31 cellular contexts compared by ENCODE assay signal in the genomic region with DNA sequence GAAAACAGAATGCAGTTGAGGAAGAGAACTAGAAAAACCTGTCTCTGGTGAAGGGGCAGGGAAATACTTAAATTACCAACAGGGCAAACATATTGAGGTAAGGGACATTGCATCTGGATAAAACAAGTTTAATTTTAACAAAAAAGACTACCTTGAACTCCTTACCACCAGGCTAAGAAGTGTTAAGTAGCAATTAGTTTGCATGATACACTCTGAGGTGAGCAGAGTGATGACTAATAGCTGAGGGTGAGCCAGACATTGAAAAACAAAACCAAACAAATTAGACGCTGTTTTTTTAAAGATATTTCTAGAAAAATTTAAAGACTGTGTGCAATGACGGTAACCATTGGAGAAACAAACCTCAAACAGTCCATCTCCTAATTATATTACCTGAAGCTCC.
A peak's percentile ranks its signal among the peaks of the same experiment; 100 is the strongest.
DNase-seq lines count a peak whose midpoint lies in the region; ATAC-seq and TF ChIP-seq lines count a peak whose summit lies in the region.
"Had no signal": no experiment of that assay in that cellular context is flagged by ENCODE, and none has a peak within 500 bp of the region (broad histone marks: within the 10 kb centered on the region; RNA-seq: fewer than 3 reads in every experiment).

No MANE protein-coding gene starts in this region.

- H3K4me1 ChIP-seq in breast epithelium (no peaks in the 10 kb centered on the region), hepatocyte (ENCODE audit: insufficient read depth) (no peaks in the 10 kb centered on the region), spleen (no peaks in the 10 kb centered on the region), heart left ventricle (no peaks in the 10 kb centered on the region)
- H3K4me1 ChIP-seq: gastroesophageal sphincter, upper lobe of right lung had no signal

- H3K9me3 ChIP-seq in breast epithelium (no peaks in the 10 kb centered on the region), hepatocyte (ENCODE audit: low read depth) (no peaks in the 10 kb centered on the region), spleen (no peaks in the 10 kb centered on the region), heart left ventricle (no peaks in the 10 kb centered on the region)
- H3K9me3 ChIP-seq: gastroesophageal sphincter, ovary, upper lobe of right lung had no signal

- H3K4me3 ChIP-seq in breast epithelium: no peak overlapping the region
- no peak overlapping the region for H3K4me3 ChIP-seq in hepatocyte
- H3K4me3 ChIP-seq in spleen: no peak overlapping the region
- no peak overlapping the region for H3K4me3 ChIP-seq in heart left ventricle
- H3K4me3 ChIP-seq: gastroesophageal sphincter, ovary, PC-9, upper lobe of right lung had no signal

- CTCF ChIA-PET in MCF 10A (lab: Yijun Ruan, JAX): interaction anchor here (0.6 kb wide), 1 partner anchor 626 kb away, joined by 5 read pairs; no protein-coding TSS in a partner anchor

- no peaks in the 10 kb centered on the region for H3K9me3 Mint-ChIP-seq in MCF 10A (ENCODE audit: unreplicated experiment)
- no peaks in the 10 kb centered on the region for H3K9me3 Mint-ChIP-seq in activated T-helper 17 cell treated with anti-CD3 and anti-CD28 coated beads, Interleukin-2, amount 50 U/mL, for 72 hours
- H3K9me3 Mint-ChIP-seq: activated CD8-positive, alpha-beta T cell treated with anti-CD3 and anti-CD28 coated beads for 36 hours; neural crest cell had no signal

- 57% methylated on average over 2 of the region's 2 CpGs for WGBS in hepatocyte (ENCODE audit: low lambda C conversion rate, missing lambda C conversion rate)
- 79 to 91% (median 85%) methylated on average over 2 of the region's 2 CpGs for WGBS in spleen, 5 donors
- 61 to 82% (median 78%) methylated on average over 2 of the region's 2 CpGs for WGBS in heart left ventricle, 4 donors

- peaks cover 16% of the 10 kb centered on the region for H3K4me1 Mint-ChIP-seq in MCF 10A (ENCODE audit: insufficient read depth, unreplicated experiment)
- no peaks in the 10 kb centered on the region for H3K4me1 Mint-ChIP-seq in activated T-helper 17 cell treated with anti-CD3 and anti-CD28 coated beads, Interleukin-2, amount 50 U/mL, for 72 hours
- H3K4me1 Mint-ChIP-seq: activated CD4-positive, alpha-beta T cell treated with anti-CD3 and anti-CD28 coated beads for 36 hours; CD14-positive monocyte; neural crest cell had no signal

- H2AFZ ChIP-seq in hepatocyte: peak overlapping the region; percentile 17
- H2AFZ ChIP-seq: PC-9 had no signal

- DNase-seq in MCF 10A (ENCODE audit: unreplicated experiment) (peak; percentile 17), breast epithelium (ENCODE audit: low spot score in 2 of 2) (no peak), RKO (ENCODE audit: low spot score) (peak; percentile 39), hepatocyte (ENCODE audit: low spot score) (no peak), spleen (no peak), NCI-H1417 treated with DMSO at 0.1 percent for 48 hours (lab: John Stamatoyannopoulos, UW) (no peak), heart left ventricle (no peak)
- DNase-seq: activated CD4-positive, alpha-beta T cell treated with anti-CD3 and anti-CD28 coated beads for 36 hours; activated CD8-positive, alpha-beta memory T cell treated with anti-CD3 and anti-CD28 coated beads, Interleukin-2, amount 50 U/mL, for 48 hours; activated CD8-positive, alpha-beta T cell treated with anti-CD3 and anti-CD28 coated beads for 36 hours; activated naive CD4-positive, alpha-beta T cell treated with anti-CD3 and anti-CD28 coated beads, Interleukin-2, amount 50 U/mL, for 16 hours; amniotic stem cell; brain microvascular endothelial cell; DND-41; GF-D8; GOT3; mesenchymal stem cell; MV-4-11; NCI-H1694; NCI-H526 treated with DMSO at 0.1 percent for 48 hours; ovary; PC-9; SHP77 treated with DMSO at 0.1 percent for 48 hours; stimulated activated naive CD4-positive, alpha-beta T cell; upper lobe of right lung had no signal

- no peak for TF ChIP-seq CTCF in MCF 10A (IDR thresholded peaks at IDR 0.05; ENCODE audit: unreplicated experiment)
- TF ChIP-seq CTCF in breast epithelium (IDR thresholded peaks at IDR 0.05): no peak
- no peak for TF ChIP-seq CTCF in hepatocyte (IDR thresholded peaks at IDR 0.05; ENCODE audit: poor library complexity)
- TF ChIP-seq CTCF in spleen (IDR thresholded peaks at IDR 0.05 in 8 of 11, conservative IDR thresholded peaks at IDR 0.05 in 3 of 11): no peak
- TF ChIP-seq CTCF in heart left ventricle (IDR thresholded peaks at IDR 0.05): no peak

- no peak overlapping the region for H3K4me3 Mint-ChIP-seq in MCF 10A (ENCODE audit: unreplicated experiment)
- H3K4me3 Mint-ChIP-seq in activated T-helper 17 cell treated with anti-CD3 and anti-CD28 coated beads, Interleukin-2, amount 50 U/mL, for 72 hours: no peak overlapping the region
- H3K4me3 Mint-ChIP-seq: activated CD4-positive, alpha-beta T cell treated with anti-CD3 and anti-CD28 coated beads for 36 hours; activated CD8-positive, alpha-beta T cell treated with anti-CD3 and anti-CD28 coated beads for 36 hours; neural crest cell had no signal

- no peak for ATAC-seq in activated T-helper 17 cell treated with anti-CD3 and anti-CD28 coated beads, Interleukin-2, amount 50 U/mL, for 72 hours (replicated peaks)
- no peak for ATAC-seq in heart left ventricle
- ATAC-seq: activated CD4-positive, alpha-beta T cell treated with anti-CD3 and anti-CD28 coated beads for 36 hours; activated CD8-positive, alpha-beta T cell treated with anti-CD3 and anti-CD28 coated beads for 36 hours; gastroesophageal sphincter; left lobe of liver; upper lobe of right lung had no signal

- no peaks in the 10 kb centered on the region for H4K20me1 ChIP-seq in hepatocyte (ENCODE audit: insufficient read depth, poor library complexity, severe bottlenecking)

- H3K27ac ChIP-seq in breast epithelium: no peak overlapping the region
- H3K27ac ChIP-seq in hepatocyte: no peak overlapping the region
- no peak overlapping the region for H3K27ac ChIP-seq in spleen
- no peak overlapping the region for H3K27ac ChIP-seq in heart left ventricle
- H3K27ac ChIP-seq: brain microvascular endothelial cell, gastroesophageal sphincter, KMS-11, ovary, PC-9, upper lobe of right lung had no signal

- H3K27me3 ChIP-seq in breast epithelium: no peaks in the 10 kb centered on the region
- no peaks in the 10 kb centered on the region for H3K27me3 ChIP-seq in hepatocyte
- no peaks in the 10 kb centered on the region for H3K27me3 ChIP-seq in spleen (replicated peaks in 1 of 7)
- H3K27me3 ChIP-seq in heart left ventricle: peaks cover 0 to 6% (median 0%) of the 10 kb centered on the region in 9 donors
- H3K27me3 ChIP-seq: brain microvascular endothelial cell, gastroesophageal sphincter, ovary, upper lobe of right lung had no signal

- no peaks in the 10 kb centered on the region for H3K27me3 Mint-ChIP-seq in MCF 10A (ENCODE audit: insufficient read depth, unreplicated experiment)
- H3K27me3 Mint-ChIP-seq in activated T-helper 17 cell treated with anti-CD3 and anti-CD28 coated beads, Interleukin-2, amount 50 U/mL, for 72 hours: peaks cover 21% of the 10 kb centered on the region
- H3K27me3 Mint-ChIP-seq: activated CD4-positive, alpha-beta T cell treated with anti-CD3 and anti-CD28 coated beads for 36 hours had no signal

- H3K4me2 ChIP-seq in hepatocyte: no peak overlapping the region
- H3K4me2 ChIP-seq: KMS-11, PC-9 had no signal

- no TSS peak for BruUV-seq in MCF 10A (replicated peaks; lab: Mats Ljungman, UMichigan)

- no peak for TF ChIP-seq POLR2A in breast epithelium (IDR thresholded peaks at IDR 0.05)
- no peak for TF ChIP-seq POLR2A in spleen (IDR thresholded peaks at IDR 0.05)
- no peak for TF ChIP-seq POLR2A in heart left ventricle (IDR thresholded peaks at IDR 0.05)

- no peaks in the 10 kb centered on the region for H3K79me2 ChIP-seq in hepatocyte

- intact Hi-C loops in MCF 10A (cut with micrococcal nuclease): no loop called here
- intact Hi-C loops in breast epithelium (cut with DNase I; ENCODE audit: low total_unique reads): no loop called here
- intact Hi-C loops in spleen (cut with DNase I; ENCODE audit: low total_unique reads): no loop called here
- intact Hi-C loops in heart left ventricle (cut with DNase I): no loop called here

- H3K36me3 ChIP-seq in breast epithelium: no peaks in the 10 kb centered on the region
- no peaks in the 10 kb centered on the region for H3K36me3 ChIP-seq in hepatocyte (replicated peaks; ENCODE audit: insufficient read depth, low read depth)
- H3K36me3 ChIP-seq in spleen: no peaks in the 10 kb centered on the region
- no peaks in the 10 kb centered on the region for H3K36me3 ChIP-seq in heart left ventricle
- H3K36me3 ChIP-seq: brain microvascular endothelial cell, gastroesophageal sphincter, ovary, upper lobe of right lung had no signal

- no peak overlapping the region for H3K27ac Mint-ChIP-seq in MCF 10A (ENCODE audit: low read depth, unreplicated experiment)
- H3K27ac Mint-ChIP-seq in activated T-helper 17 cell treated with anti-CD3 and anti-CD28 coated beads, Interleukin-2, amount 50 U/mL, for 72 hours: no peak overlapping the region
- H3K27ac Mint-ChIP-seq: activated CD4-positive, alpha-beta T cell treated with anti-CD3 and anti-CD28 coated beads for 36 hours; activated CD8-positive, alpha-beta T cell treated with anti-CD3 and anti-CD28 coated beads for 36 hours; CD14-positive monocyte had no signal

- H3K36me3 Mint-ChIP-seq in MCF 10A (ENCODE audit: insufficient read depth, unreplicated experiment): no peaks in the 10 kb centered on the region
- no peaks in the 10 kb centered on the region for H3K36me3 Mint-ChIP-seq in activated T-helper 17 cell treated with anti-CD3 and anti-CD28 coated beads, Interleukin-2, amount 50 U/mL, for 72 hours (ENCODE audit: low read depth)

- H3K9me2 ChIP-seq in hepatocyte (replicated peaks; ENCODE audit: insufficient read depth): no peaks in the 10 kb centered on the region

- POLR2A ChIA-PET in MCF 10A (lab: Yijun Ruan, JAX): no interaction called here

Comparison
In these comparisons a context has a peak if more than half of its experiments do, and no peak if none do; other contexts are left out.
1. DNase-seq: peak in MCF 10A (single experiment) and RKO (single experiment); none in breast epithelium (0 of 2), hepatocyte (single experiment), spleen (single experiment), NCI-H1417 treated with DMSO at 0.1 percent for 48 hours (single experiment) and heart left ventricle (0 of 5).